ENCODE assay signal across 2 cellular contexts in the genomic region with DNA sequence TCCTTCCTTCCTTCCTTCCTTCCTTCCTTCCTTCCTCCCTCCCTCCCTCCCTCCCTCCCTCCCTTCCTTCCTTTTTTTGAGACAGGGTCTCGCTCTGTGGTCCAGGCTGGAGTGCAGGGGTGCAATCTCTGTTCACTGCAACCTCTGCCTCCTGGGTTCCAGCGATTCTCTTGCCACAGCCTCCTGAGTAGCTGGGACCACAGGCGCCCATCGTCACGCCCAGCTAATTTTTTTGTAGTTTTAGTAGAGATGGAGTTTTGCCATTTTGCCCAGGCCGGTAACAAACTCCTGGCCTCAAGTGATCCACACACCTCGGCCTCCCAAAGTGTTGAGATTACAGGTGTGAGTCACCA. TPM values are rescaled to one million over a fixed set of nuclear protein-coding genes. Genes with fewer than 3 reads are reported as not detected.
"Had no signal": no experiment of that assay in that cellular context is flagged by ENCODE, and none has a peak within 500 bp of the region (broad histone marks: within the 10 kb centered on the region; RNA-seq: fewer than 3 reads in every experiment).

No MANE protein-coding gene starts in this region.

RNA-seq across cellular contexts. Expression of gene SMIM38, which starts 50.9 kb away (rescaled TPM):
- total RNA-seq: HT1080, RPMI7951 had no signal
